8 cellular contexts compared by ENCODE assay signal in genomic region chr10:5094265-5095205, GRCh38. TPM values are rescaled to one million over a fixed set of nuclear protein-coding genes. Genes with fewer than 3 reads are reported as not detected.
DNase-seq lines count a peak whose midpoint lies in the region; ATAC-seq, FAIRE-seq and TF ChIP-seq lines count a peak whose summit lies in the region.

Gene AKR1C3 (plus strand): TSS chr10:5094414. CDS start chr10:5094445, 31 bp downstream.

- peak; percentile 86 for FAIRE-seq in RCC 7860 (lab: Jason Lieb, UNC)

- peak within 1 kb of the TSS; percentile 52 to 69 for H3K27ac ChIP-seq in left lung

- POLR2A ChIA-PET in AG04449 (lab: Yijun Ruan, JAX), result no interaction called here

- no peaks in the 10 kb centered on the region for H3K4me1 Mint-ChIP-seq in dendritic cell treated with granulocyte-macrophage colony-stimulating factor and Interleukin-4, amounts not matched to agents 40 ng/mL and 50 ng/mL, for 4 days (ENCODE audit: low read depth)

- CTCF ChIA-PET in AG04449 (lab: Yijun Ruan, JAX), result interaction anchor here (0.9 to 13.7 kb wide), 13 partner anchors 13 to 280 kb away, joined by 3 to 263 read pairs (median 3); no protein-coding TSS in a partner anchor

- H3K27ac Mint-ChIP-seq in dendritic cell treated with granulocyte-macrophage colony-stimulating factor and Interleukin-4, amounts not matched to agents 40 ng/mL and 50 ng/mL, for 4 days, result no peak within 1 kb of the TSS

- H3K9me3 ChIP-seq in left lung, result no peaks in the 10 kb centered on the region

- no peaks in the 10 kb centered on the region for H3K27me3 ChIP-seq in left lung

- no peaks in the 10 kb centered on the region for H3K36me3 Mint-ChIP-seq in dendritic cell treated with granulocyte-macrophage colony-stimulating factor and Interleukin-4, amounts not matched to agents 40 ng/mL and 50 ng/mL, for 4 days (ENCODE audit: low read depth)

- intact Hi-C loops in dendritic cell treated with granulocyte-macrophage colony-stimulating factor and Interleukin-4, amounts not matched to agents 40 ng/mL and 50 ng/mL, for 4 days (cut with micrococcal nuclease), result loop anchor here (5.0 to 10.0 kb wide), 5 partner anchors 188 to 338 kb away; no protein-coding TSS in a partner anchor
- intact Hi-C loops in left lung (cut with DNase I), result loop anchor here in 1 of 2 donors (10.0 kb wide), 1 partner anchor 240 kb away; no protein-coding TSS in a partner anchor

- no peaks in the 10 kb centered on the region for H3K27me3 Mint-ChIP-seq in dendritic cell treated with granulocyte-macrophage colony-stimulating factor and Interleukin-4, amounts not matched to agents 40 ng/mL and 50 ng/mL, for 4 days

- H3K4me3 Mint-ChIP-seq in dendritic cell treated with granulocyte-macrophage colony-stimulating factor and Interleukin-4, amounts not matched to agents 40 ng/mL and 50 ng/mL, for 4 days, result peak within 1 kb of the TSS; percentile 40

- H3K9me3 Mint-ChIP-seq in dendritic cell treated with granulocyte-macrophage colony-stimulating factor and Interleukin-4, amounts not matched to agents 40 ng/mL and 50 ng/mL, for 4 days, result no peaks in the 10 kb centered on the region

- peaks cover 0 to 4% of the 10 kb centered on the region in 2 donors for H3K4me1 ChIP-seq in left lung

- H3K36me3 ChIP-seq in left lung, result peaks cover 0 to 3% of the 10 kb centered on the region in 2 donors

- DNase-seq in AG04449 (ENCODE audit: low read depth, low spot score) (no peak), RCC 7860 (ENCODE audit: low spot score) (peak; percentile 58), left lung (no peak), superior temporal gyrus (ENCODE audit: extremely low spot score) (peak; percentile 49)
- no peak for DNase-seq in activated CD4-positive, alpha-beta T cell treated with anti-CD3 and anti-CD28 coated beads for 1 hour

- TF ChIP-seq CTCF in AG04449 (IDR thresholded peaks at IDR 0.05; ENCODE audit: insufficient read depth, low read length, missing control alignments), result peak; percentile 50
- peak; percentile 30 for TF ChIP-seq CTCF in GM12873 (IDR thresholded peaks at IDR 0.05; ENCODE audit: insufficient read depth, low read depth, low read length, missing control alignments)
- peak; percentile 53 to 66 for TF ChIP-seq CTCF in left lung (IDR thresholded peaks at IDR 0.05)

- H3K4me3 ChIP-seq in AG04449 (ENCODE audit: low read depth, low read length) (peak within 1 kb of the TSS; percentile 35), left lung (peak within 1 kb of the TSS; percentile 31 to 37)

- ATAC-seq in left lung (peak; percentile 85), HG02571 (IDR thresholded peaks at IDR 0.05; ENCODE audit: unreplicated experiment) (no peak)

RNA-seq across cellular contexts. Expression of gene AKR1C3, which starts in this region (rescaled TPM):
- total RNA-seq in left lung, result 10 to 100 TPM; 47.1 to 88.3 TPM

Comparison
In these comparisons a context has a peak if more than half of its experiments do, and no peak if none do; other contexts are left out.
1. DNase-seq: peak in RCC 7860 (single experiment) and superior temporal gyrus (single experiment); none in AG04449 (single experiment), left lung (0 of 2) and activated CD4-positive, alpha-beta T cell treated with anti-CD3 and anti-CD28 coated beads for 1 hour (single experiment).
2. Peak in every context shown above with its lines, with median percentiles within 50 percentile points of each other: CTCF ChIP-seq.